Comparison of ENCODE assay signal across 1 cellular context in genomic region chr3:37967252-37967881, GRCh38.
TF ChIP-seq lines count a peak whose summit lies in the region.

No MANE protein-coding gene starts in this region.

TF ChIP-seq in HepG2, 621 proteins besides CTCF, POLR2A, EP300 and RAD21 (continued from another document and continues in another):
- TF ChIP-seq PRDM10 (CRISPR knock-in tag; IDR thresholded peaks at IDR 0.05; ENCODE audit: low read depth) (no peak), ZKSCAN8 (CRISPR knock-in tag; IDR thresholded peaks at IDR 0.05; ENCODE audit: borderline replicate concordance) (0 out of 2 replicates have a peak, but pooled peaks have one; percentile 34), CBX1 (IDR thresholded peaks at IDR 0.05; ENCODE audit: low read depth) (no peak), SMAD3 (CRISPR knock-in tag; IDR thresholded peaks at IDR 0.05) (0 out of 2 replicates have a peak, but pooled peaks have one; percentile 32), HMGXB4 (CRISPR knock-in tag; IDR thresholded peaks at IDR 0.05; ENCODE audit: borderline replicate concordance in 1 of 2, low read depth in 1 of 2) (peak in 1 of 2 experiments; percentile 40; a peak in 1 of 4 replicates), ZBTB33 (CRISPR knock-in tag; IDR thresholded peaks at IDR 0.05) (peak; percentile 89), RARG (CRISPR knock-in tag; IDR thresholded peaks at IDR 0.05; ENCODE audit: low read depth) (0 out of 2 replicates have a peak, but pooled peaks have one; percentile 39), REPIN1 (CRISPR knock-in tag; IDR thresholded peaks at IDR 0.05; ENCODE audit: borderline replicate concordance, low read depth) (no peak; the same call in 1 of the 2 replicates), SALL1 (CRISPR knock-in tag; IDR thresholded peaks at IDR 0.05) (0 out of 2 replicates have a peak, but pooled peaks have one; percentile 30), RBM22 (optimal IDR thresholded peaks at IDR 0.05; ENCODE audit: low read length) (peak; percentile 74), ZBTB38 (CRISPR knock-in tag; IDR thresholded peaks at IDR 0.05) (peak; percentile 69; the same call in 1 of the 2 replicates), ZNF646 (CRISPR knock-in tag; IDR thresholded peaks at IDR 0.05) (peak; percentile 92), BATF2 (CRISPR knock-in tag; IDR thresholded peaks at IDR 0.05) (no peak), ZNF510 (CRISPR knock-in tag; IDR thresholded peaks at IDR 0.05; ENCODE audit: low read depth) (0 out of 2 replicates have a peak, but pooled peaks have one; percentile 72), NONO (IDR thresholded peaks at IDR 0.05) (no peak), NONO (CRISPR knock-in tag; conservative IDR thresholded peaks at IDR 0.05) (0 out of 2 replicates have a peak, but pooled peaks have one; percentile 33), ZNF704 (CRISPR knock-in tag; IDR thresholded peaks at IDR 0.05; ENCODE audit: borderline replicate concordance) (no peak), REL (CRISPR knock-in tag; conservative IDR thresholded peaks at IDR 0.05) (no peak), BRCA1 (CRISPR knock-in tag; IDR thresholded peaks at IDR 0.05) (no peak), ZNF225 (CRISPR knock-in tag; IDR thresholded peaks at IDR 0.05) (no peak), STAG1 (CRISPR knock-in tag; IDR thresholded peaks at IDR 0.05) (peak; percentile 92), ZNF431 (CRISPR knock-in tag; IDR thresholded peaks at IDR 0.05; ENCODE audit: borderline replicate concordance, low read depth) (no peak), HDAC6 (IDR thresholded peaks at IDR 0.05; ENCODE audit: low read depth, low read length) (no peak), SMAD1 (CRISPR knock-in tag; IDR thresholded peaks at IDR 0.05; ENCODE audit: borderline replicate concordance, low read depth) (no peak), GABPB1 (CRISPR knock-in tag; IDR thresholded peaks at IDR 0.05) (no peak), HOXA3 (CRISPR knock-in tag; IDR thresholded peaks at IDR 0.05) (0 out of 2 replicates have a peak, but pooled peaks have one; percentile 34), DZIP1 (CRISPR knock-in tag; IDR thresholded peaks at IDR 0.05) (no peak), KDM2A (CRISPR knock-in tag; IDR thresholded peaks at IDR 0.05; ENCODE audit: borderline replicate concordance, low read depth) (peak; percentile 41; the same call in 1 of the 2 replicates), HNF1A (IDR thresholded peaks at IDR 0.05; ENCODE audit: low read depth) (no peak), HNF1A (CRISPR knock-in tag; IDR thresholded peaks at IDR 0.05; ENCODE audit: borderline replicate concordance) (0 out of 2 replicates have a peak, but pooled peaks have one; percentile 20), ZSCAN21 (CRISPR knock-in tag; IDR thresholded peaks at IDR 0.05; ENCODE audit: borderline replicate concordance) (no peak), THAP11 (CRISPR knock-in tag; IDR thresholded peaks at IDR 0.05) (0 out of 2 replicates have a peak, but pooled peaks have one; percentile 31), DNMT3B (CRISPR knock-in tag; conservative IDR thresholded peaks at IDR 0.05) (no peak)
